20 cellular contexts compared by ENCODE assay signal in genomic region chr1:115429884-115430283, GRCh38.
DNase-seq lines count a peak whose midpoint lies in the region; ATAC-seq and TF ChIP-seq lines count a peak whose summit lies in the region.
"Had no signal": no experiment of that assay in that cellular context is flagged by ENCODE, and none has a peak within 500 bp of the region (broad histone marks: within the 10 kb centered on the region; RNA-seq: fewer than 3 reads in every experiment).

No MANE protein-coding gene starts in this region.

- no peaks in the 10 kb centered on the region for H3F3A ChIP-seq in PC-3 (ENCODE audit: low read length, unreplicated experiment)

- no peak overlapping the region for H2BK15ac ChIP-seq in mesenchymal stem cell (ENCODE audit: low read depth, poor library complexity, severe bottlenecking)

- H2BK120ac ChIP-seq in mesenchymal stem cell (ENCODE audit: low read depth, low read length) = no peak overlapping the region

- H3K27ac ChIP-seq in PC-3 (ENCODE audit: low read length) (peak overlapping the region; percentile 92), mesenchymal stem cell (ENCODE audit: low read length, poor library complexity, severe bottlenecking) (no peak overlapping the region), ovary (no peak overlapping the region)
- H3K27ac ChIP-seq: BLaER1, dorsolateral prefrontal cortex, prostate gland had no signal

- no peak for TF ChIP-seq EP300 in ovary (IDR thresholded peaks at IDR 0.05)

- H3K9ac ChIP-seq in PC-3 (ENCODE audit: low read length) (peak overlapping the region; percentile 65), mesenchymal stem cell (ENCODE audit: low read length) (peak overlapping the region; percentile 76)
- H3K9ac ChIP-seq: BLaER1 had no signal

- H2AFZ ChIP-seq in PC-3 (ENCODE audit: low read length) (no peak overlapping the region), mesenchymal stem cell (ENCODE audit: low read depth, low read length) (no peak overlapping the region)

- H3K4me3 ChIP-seq in PC-3 (ENCODE audit: low read length) (no peak overlapping the region), mesenchymal stem cell (ENCODE audit: insufficient read depth in 1 of 2, low read depth in 1 of 2, low read length in 2 of 2) (no peak overlapping the region), ovary (no peak overlapping the region)
- H3K4me3 ChIP-seq: BLaER1, dorsolateral prefrontal cortex, prostate gland had no signal

- ATAC-seq in PC-3 (no peak), GM18907 (IDR thresholded peaks at IDR 0.05; ENCODE audit: unreplicated experiment) (no peak)
- ATAC-seq: activated CD8-positive, alpha-beta T cell treated with anti-CD3 and anti-CD28 coated beads, Interleukin-2, amount 10 ng/mL, durations not matched to agents 7 days and 5 days; esophagus mucosa; HepG2; WTC11 had no signal

- no peak for TF ChIP-seq POLR2A in ovary (IDR thresholded peaks at IDR 0.05)

- H2BK5ac ChIP-seq in mesenchymal stem cell (ENCODE audit: low read depth, low read length, poor library complexity, severe bottlenecking) = no peak overlapping the region

- H3K27me3 Mint-ChIP-seq in chondrocyte (ENCODE audit: low read depth) (no peaks in the 10 kb centered on the region), immature natural killer cell (ENCODE audit: low read depth in 3 of 3) (peaks cover 0 to 3% (median 2%) of the 10 kb centered on the region in 3 donors)

- no peaks in the 10 kb centered on the region for H4K20me1 ChIP-seq in PC-3 (ENCODE audit: low read length)
- H4K20me1 ChIP-seq: BLaER1 had no signal

- no peak overlapping the region for H3K18ac ChIP-seq in mesenchymal stem cell (ENCODE audit: low read depth in 1 of 2, low read length in 2 of 2)

- H3K4me2 ChIP-seq in PC-3 (ENCODE audit: low read length) (peak overlapping the region; percentile 61), mesenchymal stem cell (ENCODE audit: low read length, poor library complexity, severe bottlenecking) (no peak overlapping the region)
- H3K4me2 ChIP-seq: BLaER1 had no signal

- H3K14ac ChIP-seq in mesenchymal stem cell (ENCODE audit: low read length in 2 of 2) = no peak overlapping the region

- DNase-seq in EH (ENCODE audit: low read depth) (peak; percentile 54), PC-3 (peak; percentile 33), chondrocyte (ENCODE audit: low spot score) (no peak), mesenchymal stem cell (peak; percentile 70), immature natural killer cell (no peak), ovary (no peak)
- no peak for DNase-seq in activated T-cell treated with anti-CD3 and anti-CD28 coated beads, Interleukin-2, amount 50 U/mL, for 48 hours
- DNase-seq: activated CD8-positive, alpha-beta T cell treated with anti-CD3 and anti-CD28 coated beads, Interleukin-2, amount 10 ng/mL, durations not matched to agents 7 days and 5 days; activated T-cell treated with anti-CD3 and anti-CD28 coated beads, Interleukin-2, amount 50 U/mL, for 72 hours; DMS 273 treated with DMSO at 0.1 percent for 48 hours; dorsolateral prefrontal cortex; NCI-H187; SHP77 had no signal

- H3K9me3 Mint-ChIP-seq in chondrocyte (ENCODE audit: low read depth) (no peaks in the 10 kb centered on the region), immature natural killer cell (no peaks in the 10 kb centered on the region)
- H3K9me3 Mint-ChIP-seq: activated T-cell treated with anti-CD3 and anti-CD28 coated beads, Interleukin-2, amount 50 U/mL, for 72 hours; nephron; WTC11 had no signal

- H3K79me1 ChIP-seq in mesenchymal stem cell (replicated peaks; ENCODE audit: low read length, poor library complexity, severe bottlenecking) = no peaks in the 10 kb centered on the region

- H4K8ac ChIP-seq in mesenchymal stem cell (ENCODE audit: low read length) = no peak overlapping the region

- H4K91ac ChIP-seq in mesenchymal stem cell (ENCODE audit: low read length) = no peak overlapping the region

- 40% methylated on average over 2 of the region's 2 CpGs for WGBS in mesenchymal stem cell
- 81 to 88% (median 87%) methylated on average over 2 of the region's 2 CpGs for WGBS in ovary, 3 donors

- H3K27ac Mint-ChIP-seq in chondrocyte (ENCODE audit: unreplicated experiment) = peak overlapping the region; percentile 10
- H3K27ac Mint-ChIP-seq in immature natural killer cell = no peak overlapping the region
- H3K27ac Mint-ChIP-seq: activated CD8-positive, alpha-beta T cell treated with anti-CD3 and anti-CD28 coated beads, Interleukin-2, amount 10 ng/mL, durations not matched to agents 7 days and 5 days; activated T-cell treated with anti-CD3 and anti-CD28 coated beads, Interleukin-2, amount 50 U/mL, for 72 hours; nephron; WTC11 had no signal

- H3K4me1 ChIP-seq in PC-3 (ENCODE audit: insufficient read depth, low read length) = peaks cover 58% of the 10 kb centered on the region
- H3K4me1 ChIP-seq in mesenchymal stem cell (ENCODE audit: control insufficient read depth, insufficient read depth, low read depth, low read length) = peaks cover 5% of the 10 kb centered on the region
- peaks cover 6% of the 10 kb centered on the region for H3K4me1 ChIP-seq in ovary (ENCODE audit: insufficient read depth)
- H3K4me1 ChIP-seq: prostate gland had no signal

- H3K4me1 Mint-ChIP-seq in chondrocyte (ENCODE audit: low read depth) (peaks cover 56% of the 10 kb centered on the region), immature natural killer cell (no peaks in the 10 kb centered on the region)
- H3K4me1 Mint-ChIP-seq: WTC11 had no signal

- no peaks in the 10 kb centered on the region for H3K9me2 ChIP-seq in PC-3 (replicated peaks; ENCODE audit: low read length)

- H3K36me3 Mint-ChIP-seq in chondrocyte (ENCODE audit: low read depth) (no peaks in the 10 kb centered on the region), immature natural killer cell (no peaks in the 10 kb centered on the region)
- H3K36me3 Mint-ChIP-seq: WTC11 had no signal

- no peaks in the 10 kb centered on the region for H3K79me2 ChIP-seq in PC-3 (ENCODE audit: low read length)

- POLR2A ChIA-PET in PC-3 (lab: Charles Lee; ENCODE audit: unreplicated experiment) = no interaction called here

- H3K27me3 ChIP-seq in PC-3 (ENCODE audit: low read length) (no peaks in the 10 kb centered on the region), mesenchymal stem cell (ENCODE audit: control insufficient read depth in 1 of 2, insufficient read depth in 1 of 2, low read length in 2 of 2) (no peaks in the 10 kb centered on the region), ovary (no peaks in the 10 kb centered on the region)
- H3K27me3 ChIP-seq: BLaER1 had no signal

- no peak overlapping the region for H3K23ac ChIP-seq in mesenchymal stem cell (ENCODE audit: low read length in 2 of 2)

- H2AK5ac ChIP-seq in mesenchymal stem cell (ENCODE audit: low read length, severe bottlenecking) = no peak overlapping the region

- no peaks in the 10 kb centered on the region for H3K36me3 ChIP-seq in PC-3 (ENCODE audit: low read depth, low read length)
- no peaks in the 10 kb centered on the region for H3K36me3 ChIP-seq in mesenchymal stem cell (ENCODE audit: control insufficient read depth in 1 of 2, insufficient read depth in 2 of 2, low read depth in 1 of 2, low read length in 2 of 2)
- no peaks in the 10 kb centered on the region for H3K36me3 ChIP-seq in ovary
- H3K36me3 ChIP-seq: BLaER1, prostate gland had no signal

- H3K4me3 Mint-ChIP-seq in chondrocyte (ENCODE audit: unreplicated experiment) (no peak overlapping the region), immature natural killer cell (no peak overlapping the region)
- H3K4me3 Mint-ChIP-seq: activated CD8-positive, alpha-beta T cell treated with anti-CD3 and anti-CD28 coated beads, Interleukin-2, amount 10 ng/mL, durations not matched to agents 7 days and 5 days; activated T-cell treated with anti-CD3 and anti-CD28 coated beads, Interleukin-2, amount 50 U/mL, for 72 hours; nephron; WTC11 had no signal

- no peaks in the 10 kb centered on the region for H3K9me3 ChIP-seq in PC-3 (ENCODE audit: low read length)
- H3K9me3 ChIP-seq in mesenchymal stem cell (ENCODE audit: control insufficient read depth, low read length) = no peaks in the 10 kb centered on the region
- H3K9me3 ChIP-seq in ovary = no peaks in the 10 kb centered on the region
- H3K9me3 ChIP-seq: BLaER1, prostate gland had no signal

- no peak overlapping the region for H3K4ac ChIP-seq in mesenchymal stem cell (ENCODE audit: low read depth in 1 of 2, low read length in 2 of 2)

- BruUV-seq in PC-3 (replicated peaks; lab: Mats Ljungman, UMichigan) = no TSS peak

- TF ChIP-seq CTCF in PC-3 (conservative IDR thresholded peaks at IDR 0.05; ENCODE audit: low read depth, low read length) (no peak), chondrocyte (IDR thresholded peaks at IDR 0.05) (no peak), ovary (IDR thresholded peaks at IDR 0.05) (no peak)

- intact Hi-C loops in PC-3 (cut with micrococcal nuclease) = loop anchor here (5.0 kb wide), 1 partner anchor 108 kb away; no protein-coding TSS in a partner anchor
- intact Hi-C loops in ovary (cut with DNase I) = no loop called here

- CTCF ChIA-PET in PC-3 (lab: Charles Lee) = interaction anchor here (0.5 to 0.8 kb wide), 2 partner anchors 240 to 288 kb away, joined by 3 to 5 read pairs; no protein-coding TSS in a partner anchor

- no peak overlapping the region for H2BK12ac ChIP-seq in mesenchymal stem cell (ENCODE audit: low read length in 2 of 2)

Comparison
In these comparisons a context has a peak if more than half of its experiments do, and no peak if none do; other contexts are left out.
1. DNase-seq: peak in EH (single experiment), PC-3 (single experiment) and mesenchymal stem cell (single experiment); none in chondrocyte (single experiment), immature natural killer cell (0 of 3), ovary (0 of 5) and activated T-cell treated with anti-CD3 and anti-CD28 coated beads, Interleukin-2, amount 50 U/mL, for 48 hours (0 of 2).